ENCODE assay signal across 8 cellular contexts in the genomic region with DNA sequence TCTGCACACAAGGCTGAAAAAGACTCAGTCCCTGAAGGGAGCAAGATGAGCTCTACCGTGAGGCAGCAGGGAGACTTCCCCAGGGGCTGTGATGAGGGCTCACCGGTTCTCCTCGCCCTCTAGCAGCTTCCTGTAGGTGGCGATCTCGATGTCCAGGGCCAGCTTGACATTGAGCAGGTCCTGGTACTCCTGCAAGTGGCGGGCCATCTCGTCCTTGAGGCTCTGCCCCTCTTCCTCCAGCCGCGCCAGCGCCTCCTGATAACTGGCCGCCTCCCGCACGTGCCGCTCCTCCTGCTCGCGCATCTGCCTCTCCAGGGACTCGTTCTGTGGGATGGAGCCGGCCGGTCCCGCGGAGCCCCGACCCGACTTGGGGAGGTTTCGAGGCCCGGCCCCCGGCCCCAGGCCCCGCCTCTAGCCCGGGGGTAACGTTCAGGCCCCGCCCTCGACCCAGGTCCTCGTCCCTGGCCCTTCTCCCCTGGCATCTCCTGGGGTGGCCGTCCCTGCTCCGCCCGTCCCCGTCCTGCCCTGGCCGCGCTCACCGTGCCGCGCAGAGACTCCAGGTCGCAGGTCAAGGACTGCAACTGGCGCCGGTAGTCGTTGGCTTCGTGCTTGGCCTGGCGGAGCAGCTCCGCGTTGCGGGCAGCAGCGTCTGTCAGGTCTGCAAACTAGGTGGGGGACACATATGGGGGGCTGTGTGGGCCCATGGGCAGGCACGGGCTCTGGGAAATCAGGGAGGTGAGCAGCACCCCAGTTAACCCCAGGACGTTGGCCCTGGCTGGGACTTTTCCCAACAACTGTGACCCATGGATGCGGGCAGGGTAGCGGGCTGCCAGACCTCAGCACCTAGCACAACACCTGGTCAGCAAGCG. TPM values are rescaled to one million over a fixed set of nuclear protein-coding genes. Genes with fewer than 3 reads are reported as not detected.
DNase-seq lines count a peak whose midpoint lies in the region; TF ChIP-seq lines count a peak whose summit lies in the region.

No MANE protein-coding gene starts in this region.

- H3K9me3 ChIP-seq in mammary epithelial cell (replicated peaks; ENCODE audit: insufficient read depth, low read length): no peaks in the 10 kb centered on the region

- H4K20me1 ChIP-seq in mammary epithelial cell (ENCODE audit: insufficient read depth, low read length): no peaks in the 10 kb centered on the region

- CTCF ChIA-PET in mammary epithelial cell (lab: Charles Lee; ENCODE audit: low non-redundant PET): no interaction called here

- WGBS in mammary epithelial cell (ENCODE audit: low coverage, missing lambda C conversion rate): 66% methylated on average over 25 of the region's 56 CpGs

- DNase-seq in C1 segment of cervical spinal cord (lab: John Stamatoyannopoulos, UW) (peak in 11 of 14 donors; percentile 10 to 87 (median 69)), HCEC 1CT (peak; percentile 46), T-helper 9 cell (peak; percentile 17), mammary epithelial cell (no peak), iris pigment epithelial cell (ENCODE audit: low read depth) (peak; percentile 44), NCI-H446 treated with DMSO at 0.1 percent for 48 hours (lab: John Stamatoyannopoulos, UW) (no peak), NCI-H187 (lab: John Stamatoyannopoulos, UW) (no peak)
- DNase-seq in stimulated activated CD4-positive, alpha-beta T cell treated with anti-CD3 and anti-CD28 coated beads, Interleukin-2, amount 100 ng/mL, for 24 hours: peak; percentile 51 to 59

- dilution Hi-C loops in mammary epithelial cell (cut with HindIII; ENCODE audit: low sequenced_read_pairs): no loop called here

- H2AFZ ChIP-seq in mammary epithelial cell (ENCODE audit: low read depth, low read length): no peak overlapping the region

- H3K36me3 ChIP-seq in mammary epithelial cell (ENCODE audit: insufficient read depth, low read length): no peaks in the 10 kb centered on the region

- H3K4me3 ChIP-seq in mammary epithelial cell (replicated peaks in 1 of 3; ENCODE audit: insufficient read depth in 1 of 3, low read depth in 2 of 3, low read length in 3 of 3): no peak overlapping the region

- H3K4me2 ChIP-seq in mammary epithelial cell (ENCODE audit: insufficient read depth, low read depth, low read length): no peak overlapping the region

- no peaks in the 10 kb centered on the region for H3K79me2 ChIP-seq in mammary epithelial cell (ENCODE audit: insufficient read depth, low read length)

- BruUV-seq in mammary epithelial cell (replicated peaks; lab: Mats Ljungman, UMichigan): no TSS peak

- peak; percentile 22 to 42 for TF ChIP-seq CTCF in mammary epithelial cell (conservative IDR thresholded peaks at IDR 0.05 in 1 of 2, IDR thresholded peaks at IDR 0.05 in 1 of 2; ENCODE audit: extremely low read depth in 1 of 2, insufficient read depth in 1 of 2, low read depth in 1 of 2, low read length in 2 of 2)

- no peak overlapping the region for H3K27ac ChIP-seq in mammary epithelial cell (ENCODE audit: insufficient read depth, low read depth, low read length)

- H3K27me3 ChIP-seq in mammary epithelial cell (ENCODE audit: insufficient read depth, low read length): no peaks in the 10 kb centered on the region

- intact Hi-C loops in mammary epithelial cell (cut with micrococcal nuclease): no loop called here

- peaks cover 27% of the 10 kb centered on the region for H3K4me1 ChIP-seq in mammary epithelial cell (ENCODE audit: insufficient read depth, low read length)

- H3K9ac ChIP-seq in mammary epithelial cell (ENCODE audit: insufficient read depth, low read length): no peak overlapping the region

- in situ Hi-C loops in mammary epithelial cell (cut with MboI; ENCODE audit: low sequenced_read_pairs in 2 of 2): no loop called here

RNA-seq across cellular contexts. Expression of a gene that starts 3.9 kb away (rescaled TPM):
- total RNA-seq in mammary epithelial cell: under 1 TPM in 1 of 2 donors, not detected in 1; 0.83 TPM
- not detected for polyA plus RNA-seq in mammary epithelial cell
- polyA minus RNA-seq in mammary epithelial cell: not detected

RNA-seq across cellular contexts. Expression of a gene that starts 12.1 kb away (rescaled TPM):
- 100 to 1,000 TPM in 1 of 2 donors, 10 to 100 TPM in 1; 85.4 to 106 TPM for total RNA-seq in mammary epithelial cell
- 105 TPM for polyA plus RNA-seq in mammary epithelial cell
- 485 TPM for polyA minus RNA-seq in mammary epithelial cell

RNA-seq across cellular contexts. Expression of a gene that starts 36.2 kb away (rescaled TPM):
- 10 to 100 TPM in 1 of 2 donors, under 1 TPM in 1; under 0.01 to 25.2 TPM for total RNA-seq in mammary epithelial cell
- 20.9 TPM for polyA plus RNA-seq in mammary epithelial cell
- 28.8 TPM for polyA minus RNA-seq in mammary epithelial cell

RNA-seq across cellular contexts. Expression of a gene that starts 56.7 kb away (rescaled TPM):
- under 1 TPM in 1 of 2 donors, not detected in 1; 0.54 TPM for total RNA-seq in mammary epithelial cell
- polyA plus RNA-seq in mammary epithelial cell: 1.9 TPM
- polyA minus RNA-seq in mammary epithelial cell: not detected

Comparison
In these comparisons a context has a peak if more than half of its experiments do, and no peak if none do; other contexts are left out.
1. DNase-seq: peak in C1 segment of cervical spinal cord (11 of 14), HCEC 1CT (single experiment), T-helper 9 cell (single experiment), iris pigment epithelial cell (single experiment) and stimulated activated CD4-positive, alpha-beta T cell treated with anti-CD3 and anti-CD28 coated beads, Interleukin-2, amount 100 ng/mL, for 24 hours (2 of 2); none in mammary epithelial cell (single experiment), NCI-H446 treated with DMSO at 0.1 percent for 48 hours (single experiment) and NCI-H187 (0 of 2).